18 cellular contexts compared by ENCODE assay signal in genomic region chr14:75250800-75251199, GRCh38. TPM values are rescaled to one million over a fixed set of nuclear protein-coding genes. Genes with fewer than 3 reads are reported as not detected.
DNase-seq lines count a peak whose midpoint lies in the region; ATAC-seq lines count a peak whose summit lies in the region.
"Had no signal": no experiment of that assay in that cellular context is flagged by ENCODE, and none has a peak within 500 bp of the region (broad histone marks: within the 10 kb centered on the region; RNA-seq: fewer than 3 reads in every experiment).

No MANE protein-coding gene starts in this region.

- no peak overlapping the region for H3K4me3 ChIP-seq in CD4-positive, CD25-positive, alpha-beta regulatory T cell (ENCODE audit: low read depth, low read length)
- no peak overlapping the region for H3K4me3 ChIP-seq in CD8-positive, alpha-beta memory T cell (ENCODE audit: low read length)
- H3K4me3 ChIP-seq in naive thymus-derived CD4-positive, alpha-beta T cell (ENCODE audit: low read length) = no peak overlapping the region
- H3K4me3 ChIP-seq: GM12878 had no signal

- peak overlapping the region; percentile 9 to 98 (median 97) for H3K27ac Mint-ChIP-seq in CD4-positive, CD25-positive, alpha-beta regulatory T cell
- H3K27ac Mint-ChIP-seq in CD8-positive, alpha-beta memory T cell = peak overlapping the region in 7 of 8 donors; percentile 57 to 98 (median 94)
- H3K27ac Mint-ChIP-seq in T-helper 17 cell = peak overlapping the region; percentile 95
- H3K27ac Mint-ChIP-seq in naive thymus-derived CD4-positive, alpha-beta T cell = peak overlapping the region in 7 of 9 donors; percentile 64 to 98 (median 95)
- H3K27ac Mint-ChIP-seq: B cell had no signal

- H3K36me3 Mint-ChIP-seq in CD4-positive, CD25-positive, alpha-beta regulatory T cell = no peaks in the 10 kb centered on the region
- H3K36me3 Mint-ChIP-seq in CD8-positive, alpha-beta memory T cell = no peaks in the 10 kb centered on the region
- H3K36me3 Mint-ChIP-seq in T-helper 17 cell (ENCODE audit: low read depth) = no peaks in the 10 kb centered on the region
- peaks cover 0 to 3% (median 0%) of the 10 kb centered on the region in 5 donors for H3K36me3 Mint-ChIP-seq in naive thymus-derived CD4-positive, alpha-beta T cell

- no peaks in the 10 kb centered on the region for H3K9me3 ChIP-seq in CD4-positive, CD25-positive, alpha-beta regulatory T cell (ENCODE audit: control insufficient read depth in 2 of 2, low read length in 2 of 2)
- H3K9me3 ChIP-seq in CD8-positive, alpha-beta memory T cell (ENCODE audit: low read length) = no peaks in the 10 kb centered on the region
- no peaks in the 10 kb centered on the region for H3K9me3 ChIP-seq in T-helper 17 cell (ENCODE audit: control insufficient read depth, low read length, poor library complexity, severe bottlenecking)
- H3K9me3 ChIP-seq in naive thymus-derived CD4-positive, alpha-beta T cell (ENCODE audit: control insufficient read depth in 2 of 3, low read length in 3 of 3) = no peaks in the 10 kb centered on the region

- H3K4me3 Mint-ChIP-seq in CD4-positive, CD25-positive, alpha-beta regulatory T cell = no peak overlapping the region
- H3K4me3 Mint-ChIP-seq in CD8-positive, alpha-beta memory T cell = no peak overlapping the region
- no peak overlapping the region for H3K4me3 Mint-ChIP-seq in T-helper 17 cell
- peak overlapping the region in 2 of 10 donors; percentile 75 to 83 for H3K4me3 Mint-ChIP-seq in naive thymus-derived CD4-positive, alpha-beta T cell
- H3K4me3 Mint-ChIP-seq: B cell had no signal

- POLR2A ChIA-PET in CD8-positive, alpha-beta memory T cell (lab: Charles Lee) = interaction anchor here (3.1 kb wide), 1 partner anchor 9 kb away, joined by 19 read pairs; no protein-coding TSS in a partner anchor
- POLR2A ChIA-PET in naive thymus-derived CD4-positive, alpha-beta T cell (lab: Charles Lee) = interaction anchor here (0.7 to 4.2 kb wide), 4 partner anchors 8 to 303 kb away, joined by 3 to 30 read pairs (median 6); no protein-coding TSS in a partner anchor

- peak overlapping the region; percentile 96 for H3K27ac ChIP-seq in CD4-positive, CD25-positive, alpha-beta regulatory T cell (ENCODE audit: insufficient read depth, low read length, poor library complexity, severe bottlenecking)
- no peak overlapping the region for H3K27ac ChIP-seq in CD8-positive, alpha-beta memory T cell (ENCODE audit: low read depth, low read length)
- peak overlapping the region; percentile 81 for H3K27ac ChIP-seq in naive thymus-derived CD4-positive, alpha-beta T cell (ENCODE audit: low read depth, low read length)

- H3K27me3 ChIP-seq in CD4-positive, CD25-positive, alpha-beta regulatory T cell (ENCODE audit: control insufficient read depth, insufficient read depth, low read length) = no peaks in the 10 kb centered on the region
- H3K27me3 ChIP-seq in CD8-positive, alpha-beta memory T cell (ENCODE audit: insufficient read depth, low read length, poor library complexity, severe bottlenecking) = no peaks in the 10 kb centered on the region
- no peaks in the 10 kb centered on the region for H3K27me3 ChIP-seq in naive thymus-derived CD4-positive, alpha-beta T cell (ENCODE audit: control insufficient read depth in 2 of 2, insufficient read depth in 2 of 2, low read length in 2 of 2)

- peaks cover 27 to 65% (median 34%) of the 10 kb centered on the region in 4 donors for H3K4me1 Mint-ChIP-seq in CD4-positive, CD25-positive, alpha-beta regulatory T cell
- H3K4me1 Mint-ChIP-seq in CD8-positive, alpha-beta memory T cell = peaks cover 50 to 62% (median 60%) of the 10 kb centered on the region in 3 donors
- peaks cover 41% of the 10 kb centered on the region for H3K4me1 Mint-ChIP-seq in T-helper 17 cell
- H3K4me1 Mint-ChIP-seq in naive thymus-derived CD4-positive, alpha-beta T cell = peaks cover 39 to 78% (median 68%) of the 10 kb centered on the region in 7 donors

- no peak for ATAC-seq in CD4-positive, CD25-positive, alpha-beta regulatory T cell (ENCODE audit: low read depth in 2 of 2)
- ATAC-seq in T-helper 17 cell = no peak
- no peak for ATAC-seq in naive thymus-derived CD4-positive, alpha-beta T cell
- no peak for ATAC-seq in HG03175 (IDR thresholded peaks at IDR 0.05; ENCODE audit: unreplicated experiment)
- ATAC-seq: GM12878, PC-3 had no signal

- intact Hi-C loops in naive thymus-derived CD4-positive, alpha-beta T cell (cut with micrococcal nuclease) = no loop called here

- no peaks in the 10 kb centered on the region for H3K36me3 ChIP-seq in CD4-positive, CD25-positive, alpha-beta regulatory T cell (ENCODE audit: control insufficient read depth, insufficient read depth, low read length)
- H3K36me3 ChIP-seq in CD8-positive, alpha-beta memory T cell (ENCODE audit: insufficient read depth, low read length) = no peaks in the 10 kb centered on the region
- H3K36me3 ChIP-seq in naive thymus-derived CD4-positive, alpha-beta T cell (ENCODE audit: control insufficient read depth in 2 of 3, insufficient read depth in 3 of 3, low read length in 3 of 3) = no peaks in the 10 kb centered on the region

- peaks cover 12% of the 10 kb centered on the region for H3K27me3 Mint-ChIP-seq in CD4-positive, CD25-positive, alpha-beta regulatory T cell
- peaks cover 0 to 5% of the 10 kb centered on the region in 2 donors for H3K27me3 Mint-ChIP-seq in CD8-positive, alpha-beta memory T cell
- H3K27me3 Mint-ChIP-seq in T-helper 17 cell = peaks cover 4% of the 10 kb centered on the region
- H3K27me3 Mint-ChIP-seq in naive thymus-derived CD4-positive, alpha-beta T cell = peaks cover 0 to 60% (median 0%) of the 10 kb centered on the region in 5 donors
- H3K27me3 Mint-ChIP-seq: B cell had no signal

- H3K9me3 Mint-ChIP-seq in CD4-positive, CD25-positive, alpha-beta regulatory T cell = peaks cover 0 to 1% (median 0%) of the 10 kb centered on the region in 7 donors
- H3K9me3 Mint-ChIP-seq in CD8-positive, alpha-beta memory T cell = no peaks in the 10 kb centered on the region
- H3K9me3 Mint-ChIP-seq in naive thymus-derived CD4-positive, alpha-beta T cell = peaks cover 0 to 2% (median 0%) of the 10 kb centered on the region in 11 donors

- CTCF ChIA-PET in CD8-positive, alpha-beta memory T cell (lab: Charles Lee) = interaction anchor here (0.7 to 1.3 kb wide), 3 partner anchors 33 to 58 kb away, joined by 3 to 4 read pairs (median 3); no protein-coding TSS in a partner anchor
- CTCF ChIA-PET in naive thymus-derived CD4-positive, alpha-beta T cell (lab: Charles Lee) = interaction anchor here (2.2 kb wide), 1 partner anchor 26 kb away, joined by 10 read pairs; no protein-coding TSS in a partner anchor

- peaks cover 49% of the 10 kb centered on the region for H3K4me1 ChIP-seq in CD4-positive, CD25-positive, alpha-beta regulatory T cell (ENCODE audit: control insufficient read depth, insufficient read depth, low read length, poor library complexity, severe bottlenecking)
- peaks cover 59% of the 10 kb centered on the region for H3K4me1 ChIP-seq in CD8-positive, alpha-beta memory T cell (ENCODE audit: insufficient read depth, low read length)
- peaks cover 51 to 60% of the 10 kb centered on the region in 2 donors for H3K4me1 ChIP-seq in naive thymus-derived CD4-positive, alpha-beta T cell (ENCODE audit: control insufficient read depth in 2 of 2, insufficient read depth in 2 of 2, low read length in 2 of 2)

- DNase-seq in CD4-positive, CD25-positive, alpha-beta regulatory T cell = no peak
- no peak for DNase-seq in CD8-positive, alpha-beta memory T cell
- no peak for DNase-seq in T-helper 17 cell
- DNase-seq in naive thymus-derived CD4-positive, alpha-beta T cell = no peak
- no peak for DNase-seq in stimulated activated CD4-positive, alpha-beta T cell treated with anti-CD3 and anti-CD28 coated beads, Interleukin-15, amount 100 ng/mL, for 24 hours
- DNase-seq in OCI-M2 (lab: John Stamatoyannopoulos, UW; ENCODE audit: unreplicated experiment) = no peak
- DNase-seq in AML-193 (lab: John Stamatoyannopoulos, UW) = no peak
- DNase-seq: DMS 273 treated with DMSO at 0.1 percent for 48 hours, GDM1, NCI-H1048, NCI-H1436 treated with DMSO at 0.1 percent for 48 hours, NCI-H2029 treated with DMSO at 0.1 percent for 48 hours, NCI-H2171 treated with DMSO at 0.1 percent for 48 hours, NCI-H446 treated with DMSO at 0.1 percent for 48 hours, PC-3 had no signal

RNA-seq across cellular contexts. Expression of gene FOS, which starts 27.8 kb away (rescaled TPM):
- 1,673 TPM for total RNA-seq in CD4-positive, CD25-positive, alpha-beta regulatory T cell
- polyA plus RNA-seq in CD4-positive, CD25-positive, alpha-beta regulatory T cell = 100 to 1,000 TPM in 2 of 4 donors, 10 to 100 TPM in 2; 56.8 to 145 (median 104) TPM
- 10 to 100 TPM; 15.2 to 16.8 TPM for total RNA-seq in CD8-positive, alpha-beta memory T cell
- polyA plus RNA-seq in CD8-positive, alpha-beta memory T cell = 768 TPM
- total RNA-seq in T-helper 17 cell = 1,000 to 10,000 TPM; 2,179 to 4,074 TPM
- 1,000 to 10,000 TPM in 2 of 5 experiments, 10 to 100 TPM in 2, 1 to 10 TPM in 1; 9.4 to 4,557 (median 14.4) TPM for total RNA-seq in naive thymus-derived CD4-positive, alpha-beta T cell
- 10 to 100 TPM; 27.5 to 96.7 TPM for polyA plus RNA-seq in naive thymus-derived CD4-positive, alpha-beta T cell
